In genomic region chrX:118823263-118824172, GRCh38 we compare ENCODE assay signal across 9 cellular contexts. TPM values are rescaled to one million over a fixed set of nuclear protein-coding genes. Genes with fewer than 3 reads are reported as not detected.
DNase-seq lines count a peak whose midpoint lies in the region; ATAC-seq and TF ChIP-seq lines count a peak whose summit lies in the region.
"Had no signal": no experiment of that assay in that cellular context is flagged by ENCODE, and none has a peak within 500 bp of the region (broad histone marks: within the 10 kb centered on the region; RNA-seq: fewer than 3 reads in every experiment).

Gene ZCCHC12 (plus strand): TSS chrX:118823824. CDS start chrX:118825245, 1,421 bp downstream.

- peaks cover 3% of the 10 kb centered on the region for H3K36me3 Mint-ChIP-seq in osteocyte (ENCODE audit: unreplicated experiment)

- peaks cover 33% of the 10 kb centered on the region for H3K27me3 Mint-ChIP-seq in osteocyte (ENCODE audit: unreplicated experiment)

- H3K27me3 ChIP-seq in gastroesophageal sphincter: peaks cover 6% of the 10 kb centered on the region

- no peak within 1 kb of the TSS for H3K27ac Mint-ChIP-seq in osteocyte (ENCODE audit: unreplicated experiment)

- H3K9me3 ChIP-seq in gastroesophageal sphincter: no peaks in the 10 kb centered on the region
- H3K9me3 ChIP-seq: neutrophil had no signal

- no peak for TF ChIP-seq EP300 in gastroesophageal sphincter (IDR thresholded peaks at IDR 0.05)

- H3K4me1 ChIP-seq in gastroesophageal sphincter: peaks cover 0 to 11% (median 3%) of the 10 kb centered on the region in 3 donors

- peaks cover 13% of the 10 kb centered on the region for H3K4me1 Mint-ChIP-seq in osteocyte (ENCODE audit: unreplicated experiment)

- no peak for TF ChIP-seq POLR2A in gastroesophageal sphincter (IDR thresholded peaks at IDR 0.05)

- peak within 1 kb of the TSS; percentile 71 for H3K4me3 Mint-ChIP-seq in osteocyte (ENCODE audit: unreplicated experiment)

- peaks cover 6% of the 10 kb centered on the region for H3K9me3 Mint-ChIP-seq in osteocyte (ENCODE audit: unreplicated experiment)

- H3K4me3 ChIP-seq in HFF-Myc (replicated peaks; ENCODE audit: low read depth, low read length) (peak within 1 kb of the TSS; percentile 30), gastroesophageal sphincter (peak within 1 kb of the TSS; percentile 12 to 41)

- WGBS in gastroesophageal sphincter (ENCODE audit: low coverage in 1 of 2), 2 donors: 54% methylated on average over 6 of the region's 51 CpGs; no CpG with 5 or more reads in 1 of the 2 donors

- no peaks in the 10 kb centered on the region for H3K36me3 ChIP-seq in gastroesophageal sphincter
- H3K36me3 ChIP-seq: neutrophil had no signal

- no peak within 1 kb of the TSS for H3K27ac ChIP-seq in gastroesophageal sphincter
- H3K27ac ChIP-seq: neutrophil had no signal

- peak; percentile 71 for ATAC-seq in gastroesophageal sphincter

- DNase-seq in CD1c-positive myeloid dendritic cell (ENCODE audit: extremely low spot score) (peak; percentile 24), HFF-Myc (ENCODE audit: extremely low read depth, low read depth) (no peak), NCI-H82 (lab: John Stamatoyannopoulos, UW) (peak; percentile 84), osteocyte (ENCODE audit: extremely low spot score, unreplicated experiment) (no peak), SIG-M5 (lab: John Stamatoyannopoulos, UW) (no peak), HT-29 (ENCODE audit: low spot score) (no peak)
- DNase-seq in activated effector memory CD4-positive, alpha-beta T cell treated with Interleukin-2 at 50 U/mL for 16 hours: peak; percentile 4

- no peak for TF ChIP-seq CTCF in HFF-Myc (IDR thresholded peaks at IDR 0.05; ENCODE audit: low read depth, low read length, missing control alignments)
- TF ChIP-seq CTCF in gastroesophageal sphincter (IDR thresholded peaks at IDR 0.05): no peak
- no peak for TF ChIP-seq CTCF in osteocyte (IDR thresholded peaks at IDR 0.05)

RNA-seq across cellular contexts. Expression of gene ZCCHC12, which starts in this region (rescaled TPM):
- total RNA-seq in gastroesophageal sphincter: 1 to 10 TPM in 1 of 4 donors, under 1 TPM in 3; 0.31 to 3.5 (median 0.84) TPM
- total RNA-seq in osteocyte: 0.16 TPM in 1 of 2 replicates, not detected in the other
- not detected in 2 replicates for total RNA-seq in HT-29 (2014; rRNA removed; shearing (Covaris generic))

Comparison
In these comparisons a context has a peak if more than half of its experiments do, and no peak if none do; other contexts are left out.
1. DNase-seq: peak in CD1c-positive myeloid dendritic cell (single experiment), NCI-H82 (single experiment) and activated effector memory CD4-positive, alpha-beta T cell treated with Interleukin-2 at 50 U/mL for 16 hours (single experiment); none in HFF-Myc (single experiment), osteocyte (single experiment), SIG-M5 (single experiment) and HT-29 (single experiment).